8 cellular contexts compared by ENCODE assay signal in the genomic region with DNA sequence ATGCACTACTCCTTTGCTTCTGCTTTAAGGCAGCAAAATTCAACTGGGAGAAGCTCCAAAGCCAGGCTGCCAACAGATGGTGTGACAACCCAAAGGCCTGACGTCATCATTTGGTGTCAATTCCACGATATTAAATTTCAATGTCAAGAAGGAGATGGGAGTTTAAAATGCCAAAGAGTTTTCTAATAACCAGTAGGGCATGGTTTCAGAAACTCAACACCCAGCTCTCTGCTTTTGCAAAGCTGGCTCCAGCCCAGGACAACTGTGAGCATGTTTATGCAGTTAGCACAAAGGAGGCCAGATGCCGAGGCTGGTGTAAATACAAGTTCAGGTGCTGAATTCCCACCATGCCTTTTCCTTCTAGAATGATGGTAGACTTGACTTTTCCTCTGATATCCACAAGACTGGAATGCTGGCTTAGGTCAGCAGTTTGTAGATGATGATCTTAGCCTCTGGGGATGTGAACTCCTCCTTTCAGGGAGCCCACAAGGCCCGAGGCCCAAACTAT.
DNase-seq lines count a peak whose midpoint lies in the region; ATAC-seq, FAIRE-seq and TF ChIP-seq lines count a peak whose summit lies in the region.
"Had no signal": no experiment of that assay in that cellular context is flagged by ENCODE, and none has a peak within 500 bp of the region (broad histone marks: within the 10 kb centered on the region; RNA-seq: fewer than 3 reads in every experiment).

No MANE protein-coding gene starts in this region.

- WGBS in heart left ventricle, 4 donors, result 24 to 37% (median 27%) methylated on average over 4 of the region's 4 CpGs
- WGBS in testis, 2 donors, result 45 to 53% methylated on average over 4 of the region's 4 CpGs

- H3K27ac ChIP-seq in SJCRH30, result peak overlapping the region; percentile 45
- peak overlapping the region in 5 of 12 donors; percentile 0 to 69 (median 38) for H3K27ac ChIP-seq in heart left ventricle
- no peak overlapping the region for H3K27ac ChIP-seq in testis

- FAIRE-seq in HTR-8/SVneo (lab: Jason Lieb, UNC), result peak; percentile 89

- TF ChIP-seq CTCF in heart left ventricle (IDR thresholded peaks at IDR 0.05), result no peak
- no peak for TF ChIP-seq CTCF in testis (IDR thresholded peaks at IDR 0.05)

- peak; percentile 35 to 49 (median 46) for ATAC-seq in heart left ventricle
- no peak for ATAC-seq in HG03439 (IDR thresholded peaks at IDR 0.05; ENCODE audit: unreplicated experiment)

- DNase-seq in HTR-8/SVneo (ENCODE audit: insufficient read length, low spot score) (peak; percentile 71), SJCRH30 (peak; percentile 89 to 95), heart left ventricle (peak in 2 of 5 donors; percentile 26 to 60), testis (peak; percentile 56), T-helper 9 cell (no peak)
- DNase-seq in stimulated activated CD8-positive, alpha-beta memory T cell treated with anti-CD3 and anti-CD28 coated beads, Interleukin-4, amount 100 ng/mL, for 48 hours, result no peak
- DNase-seq: stimulated activated CD4-positive, alpha-beta T cell treated with anti-CD3 and anti-CD28 coated beads, Interleukin-1b, Interleukin-23, amount 100 ng/mL, for 48 hours had no signal

- H3K27me3 ChIP-seq in SJCRH30 (no peaks in the 10 kb centered on the region), heart left ventricle (no peaks in the 10 kb centered on the region), testis (no peaks in the 10 kb centered on the region)

- H3K9me3 ChIP-seq in SJCRH30 (replicated peaks), result no peaks in the 10 kb centered on the region
- no peaks in the 10 kb centered on the region for H3K9me3 ChIP-seq in heart left ventricle
- H3K9me3 ChIP-seq in testis, result no peaks in the 10 kb centered on the region

- H3K4me1 ChIP-seq in SJCRH30, result peaks cover 12% of the 10 kb centered on the region
- peaks cover 0 to 36% (median 17%) of the 10 kb centered on the region in 12 donors for H3K4me1 ChIP-seq in heart left ventricle
- H3K4me1 ChIP-seq in testis, result peaks cover 11% of the 10 kb centered on the region

- TF ChIP-seq POLR2A in heart left ventricle (IDR thresholded peaks at IDR 0.05), result no peak
- no peak for TF ChIP-seq POLR2A in testis (IDR thresholded peaks at IDR 0.05)

- H3K4me3 ChIP-seq in SJCRH30 (no peak overlapping the region), heart left ventricle (no peak overlapping the region), testis (no peak overlapping the region)

- no peaks in the 10 kb centered on the region for H3K36me3 ChIP-seq in SJCRH30
- H3K36me3 ChIP-seq in heart left ventricle, result peaks cover 0 to 21% (median 10%) of the 10 kb centered on the region in 9 donors
- H3K36me3 ChIP-seq in testis (ENCODE audit: low read depth, missing control alignments), result no peaks in the 10 kb centered on the region

- intact Hi-C loops in heart left ventricle (cut with DNase I), result no loop called here
- intact Hi-C loops in testis (cut with DNase I; ENCODE audit: low total_unique reads), result no loop called here

Comparison
In these comparisons a context has a peak if more than half of its experiments do, and no peak if none do; other contexts are left out.
1. DNase-seq: peak in HTR-8/SVneo (single experiment), SJCRH30 (2 of 2) and testis (single experiment); none in stimulated activated CD8-positive, alpha-beta memory T cell treated with anti-CD3 and anti-CD28 coated beads, Interleukin-4, amount 100 ng/mL, for 48 hours (single experiment) and T-helper 9 cell (single experiment).